Comparison of ENCODE assay signal across 8 cellular contexts in genomic region chr1:224762701-224763100, GRCh38.
"Had no signal": no experiment of that assay in that cellular context is flagged by ENCODE, and none has a peak within 500 bp of the region (broad histone marks: within the 10 kb centered on the region; RNA-seq: fewer than 3 reads in every experiment).

No MANE protein-coding gene starts in this region.

- H3K4me3 Mint-ChIP-seq: H9, IgD-negative memory B cell had no signal

- H3K4me1 Mint-ChIP-seq: IgD-negative memory B cell had no signal

- H3K4me3 ChIP-seq: GM23248 had no signal

- H3K27ac Mint-ChIP-seq: IgD-negative memory B cell had no signal

- ATAC-seq: HepG2 had no signal

- H3K27ac ChIP-seq: GM23248, HL-60 had no signal

- DNase-seq: GOT3, H9, HCEC 1CT, KBM-7 had no signal

- H3K9ac ChIP-seq: GM23248 had no signal
